ENCODE assay signal across 9 cellular contexts in the genomic region with DNA sequence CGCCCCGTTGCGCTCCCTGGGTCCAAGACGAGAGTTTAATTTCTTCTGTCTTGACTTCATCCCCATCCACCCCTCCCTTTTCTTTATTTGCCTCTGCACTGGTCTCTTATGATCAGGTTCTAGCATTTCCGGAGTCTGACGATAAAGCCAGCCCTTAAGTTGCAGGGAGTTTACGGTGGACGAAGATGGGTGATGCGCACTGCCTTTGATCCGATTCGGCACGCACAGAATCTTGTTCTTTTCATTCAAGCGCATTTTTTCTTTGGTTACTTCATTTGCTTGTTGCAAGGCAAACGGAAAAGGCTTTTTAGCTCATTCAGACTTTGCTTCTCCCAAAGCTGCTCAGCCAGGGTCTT. TPM values are rescaled to one million over a fixed set of nuclear protein-coding genes. Genes with fewer than 3 reads are reported as not detected.
A peak's percentile ranks its signal among the peaks of the same experiment; 100 is the strongest.
DNase-seq lines count a peak whose midpoint lies in the region; ATAC-seq and TF ChIP-seq lines count a peak whose summit lies in the region.
"Had no signal": no experiment of that assay in that cellular context is flagged by ENCODE, and none has a peak within 500 bp of the region (broad histone marks: within the 10 kb centered on the region; RNA-seq: fewer than 3 reads in every experiment).

No MANE protein-coding gene starts in this region.

- no peaks in the 10 kb centered on the region for H3K9me3 ChIP-seq in mammary epithelial cell (replicated peaks; ENCODE audit: insufficient read depth, low read length)

- peak overlapping the region in 1 of 7 donors; percentile 41 for H3K27ac Mint-ChIP-seq in CD14-positive monocyte
- no peak overlapping the region for H3K27ac Mint-ChIP-seq in natural killer cell

- peaks cover 0 to 6% of the 10 kb centered on the region in 2 donors for H3K36me3 Mint-ChIP-seq in CD14-positive monocyte
- H3K36me3 Mint-ChIP-seq in natural killer cell, result no peaks in the 10 kb centered on the region

- H3K4me1 ChIP-seq in mammary epithelial cell (ENCODE audit: insufficient read depth, low read length), result peaks cover 23% of the 10 kb centered on the region

- DNase-seq in CD14-positive monocyte (ENCODE audit: low spot score), result no peak
- DNase-seq in mammary epithelial cell, result peak; percentile 6
- DNase-seq in natural killer cell, result no peak
- no peak for DNase-seq in iPS-NIHi11 (ENCODE audit: low spot score)
- no peak for DNase-seq in SKM-1 (lab: John Stamatoyannopoulos, UW; ENCODE audit: unreplicated experiment)
- no peak for DNase-seq in NCI-H2029 (lab: John Stamatoyannopoulos, UW)
- DNase-seq in activated CD4-positive, alpha-beta T cell treated with anti-CD3 and anti-CD28 coated beads for 48 hours, result no peak
- DNase-seq: hippocampal formation had no signal

- ATAC-seq in HG03175 (IDR thresholded peaks at IDR 0.05; ENCODE audit: unreplicated experiment) (peak; percentile 13), natural killer cell (no peak)

- H2AFZ ChIP-seq in mammary epithelial cell (ENCODE audit: low read depth, low read length), result peak overlapping the region; percentile 89

- no peaks in the 10 kb centered on the region for H3K79me2 ChIP-seq in mammary epithelial cell (ENCODE audit: insufficient read depth, low read length)

- H3K36me3 ChIP-seq in mammary epithelial cell (ENCODE audit: insufficient read depth, low read length), result no peaks in the 10 kb centered on the region

- H3K4me3 ChIP-seq in mammary epithelial cell (replicated peaks in 1 of 3; ENCODE audit: insufficient read depth in 1 of 3, low read depth in 2 of 3, low read length in 3 of 3), result peak overlapping the region in 2 of 3 experiments; percentile 57 to 62

- CTCF ChIA-PET in mammary epithelial cell (lab: Charles Lee; ENCODE audit: low non-redundant PET), result no interaction called here

- BruUV-seq in mammary epithelial cell (replicated peaks; lab: Mats Ljungman, UMichigan), result no TSS peak

- H4K20me1 ChIP-seq in mammary epithelial cell (ENCODE audit: insufficient read depth, low read length), result no peaks in the 10 kb centered on the region

- peak overlapping the region; percentile 75 to 95 for H3K4me3 Mint-ChIP-seq in CD14-positive monocyte
- peak overlapping the region; percentile 72 for H3K4me3 Mint-ChIP-seq in natural killer cell

- in situ Hi-C loops in mammary epithelial cell (cut with MboI; ENCODE audit: low sequenced_read_pairs in 2 of 2), result no loop called here

- H3K4me1 Mint-ChIP-seq in CD14-positive monocyte (peaks cover 12% of the 10 kb centered on the region), natural killer cell (peaks cover 4 to 12% of the 10 kb centered on the region in 2 donors)

- TF ChIP-seq CTCF in CD14-positive monocyte (IDR thresholded peaks at IDR 0.05) (no peak), mammary epithelial cell (conservative IDR thresholded peaks at IDR 0.05 in 1 of 2, IDR thresholded peaks at IDR 0.05 in 1 of 2; ENCODE audit: extremely low read depth in 1 of 2, insufficient read depth in 1 of 2, low read depth in 1 of 2, low read length in 2 of 2) (no peak), natural killer cell (IDR thresholded peaks at IDR 0.05) (no peak)

- peaks cover 0 to 17% (median 6%) of the 10 kb centered on the region in 7 donors for H3K9me3 Mint-ChIP-seq in CD14-positive monocyte
- H3K9me3 Mint-ChIP-seq in natural killer cell, result peaks cover under 1 to 1% of the 10 kb centered on the region in 2 donors

- H3K27me3 ChIP-seq in mammary epithelial cell (ENCODE audit: insufficient read depth, low read length), result peaks cover 18% of the 10 kb centered on the region

- intact Hi-C loops in CD14-positive monocyte (cut with micrococcal nuclease) (no loop called here), mammary epithelial cell (cut with micrococcal nuclease) (loop anchor here (10.0 kb wide), 1 partner anchor 269 kb away; a partner anchor contains a TSS), natural killer cell (cut with micrococcal nuclease) (no loop called here)

- H3K27me3 Mint-ChIP-seq in CD14-positive monocyte (ENCODE audit: low read depth in 3 of 3) (peaks cover 55 to 74% (median 70%) of the 10 kb centered on the region in 3 donors), natural killer cell (ENCODE audit: low read depth in 2 of 2) (peaks cover 40 to 64% of the 10 kb centered on the region in 2 donors)

- 7% methylated on average over 12 of the region's 14 CpGs for WGBS in mammary epithelial cell (ENCODE audit: low coverage, missing lambda C conversion rate)

- dilution Hi-C loops in mammary epithelial cell (cut with HindIII; ENCODE audit: low sequenced_read_pairs), result no loop called here

- no peak overlapping the region for H3K9ac ChIP-seq in mammary epithelial cell (ENCODE audit: insufficient read depth, low read length)

- H3K4me2 ChIP-seq in mammary epithelial cell (ENCODE audit: insufficient read depth, low read depth, low read length), result peak overlapping the region; percentile 100

- no peak overlapping the region for H3K27ac ChIP-seq in mammary epithelial cell (ENCODE audit: insufficient read depth, low read depth, low read length)

RNA-seq across cellular contexts. Expression of a gene that starts 0.5 kb away (rescaled TPM):
- 10 to 100 TPM; 55.5 to 72.9 TPM for polyA plus RNA-seq in CD14-positive monocyte
- 10 to 100 TPM; 12.7 to 16.8 TPM for total RNA-seq in mammary epithelial cell
- polyA plus RNA-seq in mammary epithelial cell, result 4.0 TPM
- 13.3 TPM for polyA minus RNA-seq in mammary epithelial cell
- total RNA-seq in natural killer cell, result 10 to 100 TPM in 1 of 3 donors, 1 to 10 TPM in 2; 4.7 to 15.1 (median 9.8) TPM
